Comparison of ENCODE assay signal across 1 cellular context in genomic region chr14:21626491-21627230, GRCh38.
TF ChIP-seq lines count a peak whose summit lies in the region.

No MANE protein-coding gene starts in this region.

TF ChIP-seq in IMR-90, 13 proteins besides CTCF, POLR2A, EP300 and RAD21:
- TF ChIP-seq BHLHE40 (IDR thresholded peaks at IDR 0.05; ENCODE audit: low read depth, low read length) (no peak), USF2 (IDR thresholded peaks at IDR 0.05; ENCODE audit: low read depth, low read length) (no peak), CEBPB (IDR thresholded peaks at IDR 0.05; ENCODE audit: low read depth, low read length) (no peak), RFX5 (IDR thresholded peaks at IDR 0.05; ENCODE audit: low read depth, low read length) (no peak), MAFK (IDR thresholded peaks at IDR 0.05; ENCODE audit: low read depth, low read length) (no peak), ELK1 (IDR thresholded peaks at IDR 0.05; ENCODE audit: borderline replicate concordance, low read depth, low read length) (no peak), FOS (IDR thresholded peaks at IDR 0.05; ENCODE audit: low read depth, low read length) (no peak), MXI1 (IDR thresholded peaks at IDR 0.05; ENCODE audit: borderline replicate concordance, low read depth, low read length) (no peak), CHD1 (IDR thresholded peaks at IDR 0.05; ENCODE audit: low read depth, low read length) (no peak), SMC3 (IDR thresholded peaks at IDR 0.05; ENCODE audit: low read depth, low read length) (no peak), MAZ (IDR thresholded peaks at IDR 0.05; ENCODE audit: borderline replicate concordance, low read depth, low read length) (no peak), NFE2L2 (IDR thresholded peaks at IDR 0.05; ENCODE audit: low read depth, low read length) (no peak), RCOR1 (IDR thresholded peaks at IDR 0.05; ENCODE audit: insufficient replicate concordance, low read length) (no peak)
